ENCODE assay signal across 8 cellular contexts in the genomic region with DNA sequence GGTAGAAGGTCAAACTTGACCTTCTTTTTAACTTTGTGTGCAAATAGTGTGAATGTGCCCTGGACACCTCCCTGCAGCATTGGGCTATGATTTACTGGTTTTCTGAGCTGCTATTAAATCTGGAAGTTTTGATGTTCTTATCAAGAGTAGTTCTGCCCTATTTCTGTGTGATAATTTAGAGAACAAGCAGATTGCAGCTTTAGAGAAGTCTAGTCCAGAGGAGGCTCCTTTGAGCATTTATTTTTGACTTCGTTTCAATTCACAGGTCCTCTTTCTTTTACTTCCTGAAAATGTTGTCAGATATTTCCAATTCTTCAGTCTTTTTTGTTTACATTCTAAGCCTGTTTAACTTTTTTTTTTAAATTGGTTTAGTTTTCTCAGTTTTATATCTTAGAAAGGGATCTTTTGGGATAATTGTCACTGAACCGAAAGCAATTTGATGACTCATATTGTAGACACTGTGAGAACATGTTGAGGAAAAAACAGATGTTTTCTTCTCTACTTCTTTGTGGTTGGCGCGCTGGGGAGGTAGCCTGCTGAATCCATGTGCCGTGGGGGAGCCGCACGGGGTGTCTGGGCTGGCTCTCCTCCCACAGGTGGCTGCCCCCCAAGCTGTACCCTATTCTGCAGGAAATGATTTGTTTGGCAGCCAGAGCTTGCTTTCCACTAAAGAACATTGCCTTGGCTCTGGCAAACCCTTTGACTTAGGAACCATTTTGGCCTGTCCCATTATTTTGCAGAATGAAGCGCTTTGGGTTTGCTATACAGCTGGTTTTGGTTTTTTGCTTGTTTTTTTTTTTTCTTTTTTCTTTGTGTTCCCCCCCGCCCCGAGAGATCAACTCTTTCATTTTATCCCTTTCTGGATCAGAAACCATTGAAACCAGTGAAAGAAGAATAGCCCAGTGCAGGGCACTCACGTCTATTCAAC. TPM values are rescaled to one million over a fixed set of nuclear protein-coding genes. Genes with fewer than 3 reads are reported as not detected.
DNase-seq lines count a peak whose midpoint lies in the region; ATAC-seq and TF ChIP-seq lines count a peak whose summit lies in the region.

No MANE protein-coding gene starts in this region.

- peak; percentile 67 to 84 (median 76) for ATAC-seq in T-cell (replicated peaks in 1 of 4)
- ATAC-seq in natural killer cell: peak; percentile 43 to 66 (median 59)
- ATAC-seq in GM18519 (IDR thresholded peaks at IDR 0.05; ENCODE audit: low FRiP score, unreplicated experiment): no peak

- no peaks in the 10 kb centered on the region for H3K27me3 Mint-ChIP-seq in T-cell
- H3K27me3 Mint-ChIP-seq in MCF 10A (ENCODE audit: insufficient read depth, unreplicated experiment): no peaks in the 10 kb centered on the region
- no peaks in the 10 kb centered on the region for H3K27me3 Mint-ChIP-seq in natural killer cell (ENCODE audit: low read depth in 2 of 2)

- BruUV-seq in MCF 10A (replicated peaks; lab: Mats Ljungman, UMichigan): no TSS peak

- TF ChIP-seq CTCF in AG10803 (conservative IDR thresholded peaks at IDR 0.05; ENCODE audit: low read length) (no peak), HFF-Myc (IDR thresholded peaks at IDR 0.05; ENCODE audit: low read depth, low read length, missing control alignments) (no peak), MCF 10A (IDR thresholded peaks at IDR 0.05; ENCODE audit: unreplicated experiment) (no peak), natural killer cell (IDR thresholded peaks at IDR 0.05) (no peak)

- CTCF ChIA-PET in T-cell (lab: Charles Lee) (interaction anchor here in 1 of 2 donors (0.6 kb wide), 1 partner anchor 50 kb away, joined by 3 read pairs; no protein-coding TSS in a partner anchor), MCF 10A (lab: Yijun Ruan, JAX) (interaction anchor here (0.6 to 0.7 kb wide), 3 partner anchors 41 to 250 kb away, joined by 3 read pairs; no protein-coding TSS in a partner anchor)

- peak overlapping the region; percentile 86 to 87 for H3K27ac Mint-ChIP-seq in T-cell
- peak overlapping the region; percentile 79 for H3K27ac Mint-ChIP-seq in MCF 10A (ENCODE audit: low read depth, unreplicated experiment)
- H3K27ac Mint-ChIP-seq in natural killer cell: peak overlapping the region; percentile 35 to 76

- H3K4me3 Mint-ChIP-seq in T-cell (peak overlapping the region; percentile 37 to 55 (median 51)), MCF 10A (ENCODE audit: unreplicated experiment) (peak overlapping the region; percentile 52), natural killer cell (peak overlapping the region; percentile 17)

- POLR2A ChIA-PET in T-cell (lab: Charles Lee): interaction anchor here in 1 of 2 donors (0.6 to 0.7 kb wide), 2 partner anchors 210 to 1591 kb away, joined by 4 to 8 read pairs; no protein-coding TSS in a partner anchor
- POLR2A ChIA-PET in MCF 10A (lab: Yijun Ruan, JAX): interaction anchor here (0.6 to 0.7 kb wide), 3 partner anchors 9 to 301 kb away, joined by 3 read pairs; no protein-coding TSS in a partner anchor

- H3K4me3 ChIP-seq in AG10803 (ENCODE audit: low read length) (peak overlapping the region; percentile 22), HFF-Myc (replicated peaks; ENCODE audit: low read depth, low read length) (0 out of 2 replicates have a peak overlapping the region, but pooled peaks have one; percentile 9)

- H3K4me1 Mint-ChIP-seq in T-cell (peaks cover 10 to 17% (median 16%) of the 10 kb centered on the region in 3 donors), MCF 10A (ENCODE audit: insufficient read depth, unreplicated experiment) (no peaks in the 10 kb centered on the region), natural killer cell (peaks cover 18 to 19% of the 10 kb centered on the region in 2 donors)

- H3K36me3 Mint-ChIP-seq in T-cell: peaks cover 12% of the 10 kb centered on the region
- no peaks in the 10 kb centered on the region for H3K36me3 Mint-ChIP-seq in MCF 10A (ENCODE audit: insufficient read depth, unreplicated experiment)
- no peaks in the 10 kb centered on the region for H3K36me3 Mint-ChIP-seq in natural killer cell

- H3K9me3 Mint-ChIP-seq in T-cell: no peaks in the 10 kb centered on the region
- H3K9me3 Mint-ChIP-seq in MCF 10A (ENCODE audit: unreplicated experiment): no peaks in the 10 kb centered on the region
- H3K9me3 Mint-ChIP-seq in natural killer cell: no peaks in the 10 kb centered on the region

- intact Hi-C loops in MCF 10A (cut with micrococcal nuclease) (no loop called here), natural killer cell (cut with micrococcal nuclease) (no loop called here)

- DNase-seq in AG10803 (ENCODE audit: low read depth) (peak; percentile 60), HFF-Myc (ENCODE audit: extremely low read depth, low read depth) (no peak), T-cell (peak in 22 of 34 experiments; percentile 3 to 54 (median 20)), MCF 10A (ENCODE audit: unreplicated experiment) (peak; percentile 59), natural killer cell (no peak), NCI-H2196 (lab: John Stamatoyannopoulos, UW; ENCODE audit: unreplicated experiment) (no peak), NCI-H524 treated with DMSO at 0.1 percent for 48 hours (lab: John Stamatoyannopoulos, UW) (no peak)

RNA-seq across cellular contexts. Expression of a gene that starts 53.4 kb away (rescaled TPM):
- total RNA-seq in T-cell (10 to 100 TPM; 30.5 to 41.5 (median 34.6) TPM), MCF 10A (2022) (11.6 and 13.8 TPM in 2 replicates), natural killer cell (10 to 100 TPM; 32.7 to 44.0 (median 33.9) TPM)

RNA-seq across cellular contexts. Expression of a gene that starts 54.2 kb away (rescaled TPM):
- total RNA-seq in T-cell (100 to 1,000 TPM; 349 to 413 (median 382) TPM), MCF 10A (2022) (161 and 168 TPM in 2 replicates), natural killer cell (100 to 1,000 TPM; 402 to 548 (median 503) TPM)

Comparison
In these comparisons a context has a peak if more than half of its experiments do, and no peak if none do; other contexts are left out.
1. DNase-seq: peak in AG10803 (single experiment), T-cell (22 of 34) and MCF 10A (single experiment); none in HFF-Myc (single experiment), natural killer cell (single experiment), NCI-H2196 (single experiment) and NCI-H524 treated with DMSO at 0.1 percent for 48 hours (single experiment).
2. Peak in every context shown above with its lines, with median percentiles within 50 percentile points of each other: H3K27ac Mint-ChIP-seq and H3K4me3 Mint-ChIP-seq.